ENCODE assay signal across 8 cellular contexts in genomic region chr15:66369773-66370651, GRCh38. TPM values are rescaled to one million over a fixed set of nuclear protein-coding genes. Genes with fewer than 3 reads are reported as not detected.
DNase-seq lines count a peak whose midpoint lies in the region; ATAC-seq and TF ChIP-seq lines count a peak whose summit lies in the region.

No MANE protein-coding gene starts in this region.

- no peaks in the 10 kb centered on the region for H4K20me1 ChIP-seq in Karpas-422 (ENCODE audit: insufficient read depth, low read depth, low read length)

- no peak for TF ChIP-seq CTCF in gastrocnemius medialis (IDR thresholded peaks at IDR 0.05 in 4 of 5, conservative IDR thresholded peaks at IDR 0.05 in 1 of 5)

- peak; percentile 83 for ATAC-seq in activated CD8-positive, alpha-beta memory T cell treated with anti-CD3 and anti-CD28 coated beads, Interleukin-2, amount 10 ng/mL, durations not matched to agents 7 days and 5 days
- peak in 1 of 2 donors; percentile 64 for ATAC-seq in gastrocnemius medialis
- ATAC-seq in GM21515 (IDR thresholded peaks at IDR 0.05; ENCODE audit: unreplicated experiment) = no peak
- ATAC-seq in HG02759 (IDR thresholded peaks at IDR 0.05; ENCODE audit: unreplicated experiment) = no peak

- H3K36me3 ChIP-seq in Karpas-422 (ENCODE audit: insufficient read depth, low read length) (no peaks in the 10 kb centered on the region), gastrocnemius medialis (no peaks in the 10 kb centered on the region)

- peaks cover 19% of the 10 kb centered on the region for H3K4me1 Mint-ChIP-seq in activated CD8-positive, alpha-beta memory T cell treated with anti-CD3 and anti-CD28 coated beads, Interleukin-2, amount 10 ng/mL, durations not matched to agents 7 days and 5 days

- H3K4me3 ChIP-seq in Karpas-422 (ENCODE audit: low read length) = no peak overlapping the region
- H3K4me3 ChIP-seq in gastrocnemius medialis = peak overlapping the region; percentile 48 to 54 (median 48)

- H3K9me3 ChIP-seq in Karpas-422 (ENCODE audit: low read length) (no peaks in the 10 kb centered on the region), gastrocnemius medialis (no peaks in the 10 kb centered on the region)

- DNase-seq in EH (ENCODE audit: low read depth) (peak; percentile 11), Karpas-422 (no peak), glomerular visceral epithelial cell (ENCODE audit: extremely low spot score) (peak; percentile 24), gastrocnemius medialis (no peak), NCI-H2171 treated with DMSO at 0.1 percent for 48 hours (lab: John Stamatoyannopoulos, UW) (no peak)
- peak; percentile 66 for DNase-seq in activated CD8-positive, alpha-beta memory T cell treated with anti-CD3 and anti-CD28 coated beads, Interleukin-2, amount 10 ng/mL, durations not matched to agents 7 days and 5 days

- H3K79me2 ChIP-seq in Karpas-422 (ENCODE audit: low read length) = no peaks in the 10 kb centered on the region

- H3K36me3 Mint-ChIP-seq in activated CD8-positive, alpha-beta memory T cell treated with anti-CD3 and anti-CD28 coated beads, Interleukin-2, amount 10 ng/mL, durations not matched to agents 7 days and 5 days = peaks cover 5% of the 10 kb centered on the region

- no peaks in the 10 kb centered on the region for H3K9me2 ChIP-seq in Karpas-422 (replicated peaks; ENCODE audit: insufficient read depth, low read length)

- intact Hi-C loops in gastrocnemius medialis (cut with DNase I; ENCODE audit: low total_unique reads) = no loop called here

- H3K27me3 ChIP-seq in Karpas-422 (ENCODE audit: low read length) (no peaks in the 10 kb centered on the region), gastrocnemius medialis (no peaks in the 10 kb centered on the region)

- H3K4me3 Mint-ChIP-seq in activated CD8-positive, alpha-beta memory T cell treated with anti-CD3 and anti-CD28 coated beads, Interleukin-2, amount 10 ng/mL, durations not matched to agents 7 days and 5 days = peak overlapping the region; percentile 53

- peak overlapping the region; percentile 6; the same call in 1 of the 2 replicates for H2AFZ ChIP-seq in Karpas-422 (ENCODE audit: low read length)

- H3K9ac ChIP-seq in Karpas-422 (ENCODE audit: low read length) = peak overlapping the region; percentile 4; the same call in 1 of the 2 replicates

- no peaks in the 10 kb centered on the region for H3K27me3 Mint-ChIP-seq in activated CD8-positive, alpha-beta memory T cell treated with anti-CD3 and anti-CD28 coated beads, Interleukin-2, amount 10 ng/mL, durations not matched to agents 7 days and 5 days

- in situ Hi-C loops in gastrocnemius medialis (cut with MboI; ENCODE audit: low sequenced_read_pairs in 4 of 4) = no loop called here

- H3K27ac ChIP-seq in Karpas-422 (ENCODE audit: low read length) = no peak overlapping the region
- peak overlapping the region; percentile 45 to 66 (median 52) for H3K27ac ChIP-seq in gastrocnemius medialis

- peaks cover 2% of the 10 kb centered on the region for H3K9me3 Mint-ChIP-seq in activated CD8-positive, alpha-beta memory T cell treated with anti-CD3 and anti-CD28 coated beads, Interleukin-2, amount 10 ng/mL, durations not matched to agents 7 days and 5 days (ENCODE audit: low read depth)

- no peak for TF ChIP-seq POLR2A in gastrocnemius medialis (IDR thresholded peaks at IDR 0.05)

- H3K4me2 ChIP-seq in Karpas-422 (ENCODE audit: low read depth, low read length, poor library complexity, severe bottlenecking) = peak overlapping the region; percentile 25

- peak overlapping the region; percentile 83 for H3K27ac Mint-ChIP-seq in activated CD8-positive, alpha-beta memory T cell treated with anti-CD3 and anti-CD28 coated beads, Interleukin-2, amount 10 ng/mL, durations not matched to agents 7 days and 5 days

- CTCF ChIA-PET in activated CD8-positive, alpha-beta memory T cell treated with anti-CD3 and anti-CD28 coated beads, Interleukin-2, amount 10 ng/mL, durations not matched to agents 7 days and 5 days (lab: Charles Lee) = interaction anchor here (0.9 to 2.0 kb wide), 4 partner anchors 13 to 128 kb away, joined by 3 to 15 read pairs (median 10); partner anchors contain the start of genes MAP2K1 and SNAPC5

- H3K4me1 ChIP-seq in Karpas-422 (ENCODE audit: low read length) (peaks cover 11% of the 10 kb centered on the region), gastrocnemius medialis (peaks cover 0 to 4% of the 10 kb centered on the region in 2 donors)

RNA-seq across cellular contexts. Expression of gene TIPIN, which starts 13.5 kb away (rescaled TPM):
- 8.4 and 16.5 TPM in 2 replicates for total RNA-seq in Karpas-422 (2014; rRNA removed; shearing (Covaris generic); ENCODE audit: low replicate concordance)
- total RNA-seq in activated CD8-positive, alpha-beta memory T cell treated with anti-CD3 and anti-CD28 coated beads, Interleukin-2, amount 10 ng/mL, durations not matched to agents 7 days and 5 days = 10 to 100 TPM; 34.3 to 40.2 TPM
- total RNA-seq in gastrocnemius medialis = 1 to 10 TPM in 3 of 4 donors, under 1 TPM in 1; 0.66 to 6.0 (median 3.6) TPM

RNA-seq across cellular contexts. Expression of gene MAP2K1, which starts 16.7 kb away (rescaled TPM):
- 38.1 and 46.6 TPM in 2 replicates for total RNA-seq in Karpas-422 (2014; rRNA removed; shearing (Covaris generic); ENCODE audit: low replicate concordance)
- 10 to 100 TPM; 83.3 to 83.5 TPM for total RNA-seq in activated CD8-positive, alpha-beta memory T cell treated with anti-CD3 and anti-CD28 coated beads, Interleukin-2, amount 10 ng/mL, durations not matched to agents 7 days and 5 days
- 100 to 1,000 TPM in 1 of 4 donors, 10 to 100 TPM in 3; 50.4 to 112 (median 69.5) TPM for total RNA-seq in gastrocnemius medialis

Comparison
In these comparisons a context has a peak if more than half of its experiments do, and no peak if none do; other contexts are left out.
1. DNase-seq: peak in EH (single experiment), activated CD8-positive, alpha-beta memory T cell treated with anti-CD3 and anti-CD28 coated beads, Interleukin-2, amount 10 ng/mL, durations not matched to agents 7 days and 5 days (single experiment) and glomerular visceral epithelial cell (single experiment); none in Karpas-422 (single experiment), gastrocnemius medialis (0 of 2) and NCI-H2171 treated with DMSO at 0.1 percent for 48 hours (single experiment).